ENCODE assay signal across 1 cellular context in genomic region chr20:36605309-36606170, GRCh38.
TF ChIP-seq lines count a peak whose summit lies in the region.

A gene with protein sequence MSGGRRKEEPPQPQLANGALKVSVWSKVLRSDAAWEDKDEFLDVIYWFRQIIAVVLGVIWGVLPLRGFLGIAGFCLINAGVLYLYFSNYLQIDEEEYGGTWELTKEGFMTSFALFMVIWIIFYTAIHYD (plus strand): TSS chr20:36605779. CDS start chr20:36605952, 173 bp downstream.

TF ChIP-seq in K562, 482 proteins besides CTCF, POLR2A, EP300 and RAD21 (continued from another document and continues in another):
- TF ChIP-seq, protein P1, sequence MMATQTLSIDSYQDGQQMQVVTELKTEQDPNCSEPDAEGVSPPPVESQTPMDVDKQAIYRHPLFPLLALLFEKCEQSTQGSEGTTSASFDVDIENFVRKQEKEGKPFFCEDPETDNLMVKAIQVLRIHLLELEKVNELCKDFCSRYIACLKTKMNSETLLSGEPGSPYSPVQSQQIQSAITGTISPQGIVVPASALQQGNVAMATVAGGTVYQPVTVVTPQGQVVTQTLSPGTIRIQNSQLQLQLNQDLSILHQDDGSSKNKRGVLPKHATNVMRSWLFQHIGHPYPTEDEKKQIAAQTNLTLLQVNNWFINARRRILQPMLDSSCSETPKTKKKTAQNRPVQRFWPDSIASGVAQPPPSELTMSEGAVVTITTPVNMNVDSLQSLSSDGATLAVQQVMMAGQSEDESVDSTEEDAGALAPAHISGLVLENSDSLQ (IDR thresholded peaks at IDR 0.05): peak; percentile 81
- TF ChIP-seq ZNF583 (CRISPR knock-in tag; IDR thresholded peaks at IDR 0.05) (no peak), PTTG1 (tag; IDR thresholded peaks at IDR 0.05; ENCODE audit: low read depth) (no peak), NFIC (IDR thresholded peaks at IDR 0.05) (peak; percentile 72), NR4A1 (CRISPR knock-in tag; IDR thresholded peaks at IDR 0.05) (no peak), NR4A1 (tag; IDR thresholded peaks at IDR 0.05) (no peak), TBP (optimal IDR thresholded peaks at IDR 0.05; ENCODE audit: low read depth, low read length) (peak; percentile 95), FOXP4 (CRISPR knock-in tag; IDR thresholded peaks at IDR 0.05; ENCODE audit: borderline replicate concordance) (no peak), ZNF436 (CRISPR knock-in tag; IDR thresholded peaks at IDR 0.05) (no peak), ZNF707 (CRISPR knock-in tag; conservative IDR thresholded peaks at IDR 0.05) (no peak), RBM25 (IDR thresholded peaks at IDR 0.05; ENCODE audit: low read depth, low read length, severe bottlenecking) (peak; percentile 48), GTF2B (IDR thresholded peaks at IDR 0.05; ENCODE audit: extremely low read depth, insufficient read length) (peak; percentile 30), IFI16 (CRISPR knock-in tag; IDR thresholded peaks at IDR 0.05) (no peak), KLF13 (tag; IDR thresholded peaks at IDR 0.05; ENCODE audit: borderline replicate concordance, low read depth) (no peak), JUN (IDR thresholded peaks at IDR 0.05; ENCODE audit: borderline replicate concordance, low read depth, low read length) (peak; percentile 85), JUN (CRISPR knock-in tag; IDR thresholded peaks at IDR 0.05; ENCODE audit: borderline replicate concordance) (0 out of 2 replicates have a peak, but pooled peaks have one; percentile 76), RFX1 (IDR thresholded peaks at IDR 0.05) (no peak), FOXK1 (CRISPR knock-in tag; IDR thresholded peaks at IDR 0.05; ENCODE audit: borderline replicate concordance) (no peak), FOXA3 (CRISPR knock-in tag; conservative IDR thresholded peaks at IDR 0.05 in 1 of 2, IDR thresholded peaks at IDR 0.05 in 1 of 2) (0 out of 4 replicates have a peak, but pooled peaks of 1 of the 2 experiments have one; percentile 52), THRB (CRISPR knock-in tag; conservative IDR thresholded peaks at IDR 0.05) (no peak), ZNF586 (CRISPR knock-in tag; conservative IDR thresholded peaks at IDR 0.05) (no peak), POLR3A (IDR thresholded peaks at IDR 0.05; ENCODE audit: borderline replicate concordance, extremely low read depth, insufficient read depth, insufficient read length) (no peak), MTA2 (IDR thresholded peaks at IDR 0.05; ENCODE audit: low read depth) (no peak), ZNF134 (CRISPR knock-in tag; conservative IDR thresholded peaks at IDR 0.05) (no peak), ZKSCAN3 (CRISPR knock-in tag; IDR thresholded peaks at IDR 0.05) (no peak), EP400 (IDR thresholded peaks at IDR 0.05) (peak; percentile 87), FOS (IDR thresholded peaks at IDR 0.05; ENCODE audit: extremely low read depth, insufficient read length) (peak; percentile 29), MTF1 (CRISPR knock-in tag; IDR thresholded peaks at IDR 0.05; ENCODE audit: borderline replicate concordance) (no peak), EGR1 (conservative IDR thresholded peaks at IDR 0.05) (no peak; the same call in 1 of the 2 replicates), XRCC3 (IDR thresholded peaks at IDR 0.05) (no peak), ZNF512 (tag; IDR thresholded peaks at IDR 0.05) (no peak), SMAD1 (IDR thresholded peaks at IDR 0.05; ENCODE audit: low read depth, low read length, partially characterized antibody) (no peak), PHTF2 (CRISPR knock-in tag; IDR thresholded peaks at IDR 0.05) (no peak), SREBF2 (CRISPR knock-in tag; IDR thresholded peaks at IDR 0.05) (no peak), ZBTB5 (IDR thresholded peaks at IDR 0.05) (no peak), IRF1 (CRISPR knock-in tag; IDR thresholded peaks at IDR 0.05; ENCODE audit: borderline replicate concordance) (no peak), ETV1 (tag; conservative IDR thresholded peaks at IDR 0.05; ENCODE audit: low read depth) (peak; percentile 76), ZKSCAN8 (CRISPR knock-in tag; IDR thresholded peaks at IDR 0.05) (peak; percentile 59; the same call in 1 of the 2 replicates)
- TF ChIP-seq, protein P2, sequence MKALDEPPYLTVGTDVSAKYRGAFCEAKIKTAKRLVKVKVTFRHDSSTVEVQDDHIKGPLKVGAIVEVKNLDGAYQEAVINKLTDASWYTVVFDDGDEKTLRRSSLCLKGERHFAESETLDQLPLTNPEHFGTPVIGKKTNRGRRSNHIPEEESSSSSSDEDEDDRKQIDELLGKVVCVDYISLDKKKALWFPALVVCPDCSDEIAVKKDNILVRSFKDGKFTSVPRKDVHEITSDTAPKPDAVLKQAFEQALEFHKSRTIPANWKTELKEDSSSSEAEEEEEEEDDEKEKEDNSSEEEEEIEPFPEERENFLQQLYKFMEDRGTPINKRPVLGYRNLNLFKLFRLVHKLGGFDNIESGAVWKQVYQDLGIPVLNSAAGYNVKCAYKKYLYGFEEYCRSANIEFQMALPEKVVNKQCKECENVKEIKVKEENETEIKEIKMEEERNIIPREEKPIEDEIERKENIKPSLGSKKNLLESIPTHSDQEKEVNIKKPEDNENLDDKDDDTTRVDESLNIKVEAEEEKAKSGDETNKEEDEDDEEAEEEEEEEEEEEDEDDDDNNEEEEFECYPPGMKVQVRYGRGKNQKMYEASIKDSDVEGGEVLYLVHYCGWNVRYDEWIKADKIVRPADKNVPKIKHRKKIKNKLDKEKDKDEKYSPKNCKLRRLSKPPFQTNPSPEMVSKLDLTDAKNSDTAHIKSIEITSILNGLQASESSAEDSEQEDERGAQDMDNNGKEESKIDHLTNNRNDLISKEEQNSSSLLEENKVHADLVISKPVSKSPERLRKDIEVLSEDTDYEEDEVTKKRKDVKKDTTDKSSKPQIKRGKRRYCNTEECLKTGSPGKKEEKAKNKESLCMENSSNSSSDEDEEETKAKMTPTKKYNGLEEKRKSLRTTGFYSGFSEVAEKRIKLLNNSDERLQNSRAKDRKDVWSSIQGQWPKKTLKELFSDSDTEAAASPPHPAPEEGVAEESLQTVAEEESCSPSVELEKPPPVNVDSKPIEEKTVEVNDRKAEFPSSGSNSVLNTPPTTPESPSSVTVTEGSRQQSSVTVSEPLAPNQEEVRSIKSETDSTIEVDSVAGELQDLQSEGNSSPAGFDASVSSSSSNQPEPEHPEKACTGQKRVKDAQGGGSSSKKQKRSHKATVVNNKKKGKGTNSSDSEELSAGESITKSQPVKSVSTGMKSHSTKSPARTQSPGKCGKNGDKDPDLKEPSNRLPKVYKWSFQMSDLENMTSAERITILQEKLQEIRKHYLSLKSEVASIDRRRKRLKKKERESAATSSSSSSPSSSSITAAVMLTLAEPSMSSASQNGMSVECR (CRISPR knock-in tag; IDR thresholded peaks at IDR 0.05): peak; percentile 82
- TF ChIP-seq, protein P3, sequence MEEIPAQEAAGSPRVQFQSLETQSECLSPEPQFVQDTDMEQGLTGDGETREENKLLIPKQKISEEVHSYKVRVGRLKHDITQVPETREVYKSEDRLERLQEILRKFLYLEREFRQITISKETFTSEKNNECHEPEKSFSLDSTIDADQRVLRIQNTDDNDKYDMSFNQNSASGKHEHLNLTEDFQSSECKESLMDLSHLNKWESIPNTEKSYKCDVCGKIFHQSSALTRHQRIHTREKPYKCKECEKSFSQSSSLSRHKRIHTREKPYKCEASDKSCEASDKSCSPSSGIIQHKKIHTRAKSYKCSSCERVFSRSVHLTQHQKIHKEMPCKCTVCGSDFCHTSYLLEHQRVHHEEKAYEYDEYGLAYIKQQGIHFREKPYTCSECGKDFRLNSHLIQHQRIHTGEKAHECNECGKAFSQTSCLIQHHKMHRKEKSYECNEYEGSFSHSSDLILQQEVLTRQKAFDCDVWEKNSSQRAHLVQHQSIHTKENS (CRISPR knock-in tag; IDR thresholded peaks at IDR 0.05): no peak
- TF ChIP-seq, protein P4, sequence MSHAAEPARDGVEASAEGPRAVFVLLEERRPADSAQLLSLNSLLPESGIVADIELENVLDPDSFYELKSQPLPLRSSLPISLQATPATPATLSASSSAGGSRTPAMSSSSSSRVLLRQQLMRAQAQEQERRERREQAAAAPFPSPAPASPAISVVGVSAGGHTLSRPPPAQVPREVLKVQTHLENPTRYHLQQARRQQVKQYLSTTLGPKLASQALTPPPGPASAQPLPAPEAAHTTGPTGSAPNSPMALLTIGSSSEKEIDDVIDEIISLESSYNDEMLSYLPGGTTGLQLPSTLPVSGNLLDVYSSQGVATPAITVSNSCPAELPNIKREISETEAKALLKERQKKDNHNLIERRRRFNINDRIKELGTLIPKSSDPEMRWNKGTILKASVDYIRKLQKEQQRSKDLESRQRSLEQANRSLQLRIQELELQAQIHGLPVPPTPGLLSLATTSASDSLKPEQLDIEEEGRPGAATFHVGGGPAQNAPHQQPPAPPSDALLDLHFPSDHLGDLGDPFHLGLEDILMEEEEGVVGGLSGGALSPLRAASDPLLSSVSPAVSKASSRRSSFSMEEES (CRISPR knock-in tag; IDR thresholded peaks at IDR 0.05): no peak
- TF ChIP-seq, protein P5, sequence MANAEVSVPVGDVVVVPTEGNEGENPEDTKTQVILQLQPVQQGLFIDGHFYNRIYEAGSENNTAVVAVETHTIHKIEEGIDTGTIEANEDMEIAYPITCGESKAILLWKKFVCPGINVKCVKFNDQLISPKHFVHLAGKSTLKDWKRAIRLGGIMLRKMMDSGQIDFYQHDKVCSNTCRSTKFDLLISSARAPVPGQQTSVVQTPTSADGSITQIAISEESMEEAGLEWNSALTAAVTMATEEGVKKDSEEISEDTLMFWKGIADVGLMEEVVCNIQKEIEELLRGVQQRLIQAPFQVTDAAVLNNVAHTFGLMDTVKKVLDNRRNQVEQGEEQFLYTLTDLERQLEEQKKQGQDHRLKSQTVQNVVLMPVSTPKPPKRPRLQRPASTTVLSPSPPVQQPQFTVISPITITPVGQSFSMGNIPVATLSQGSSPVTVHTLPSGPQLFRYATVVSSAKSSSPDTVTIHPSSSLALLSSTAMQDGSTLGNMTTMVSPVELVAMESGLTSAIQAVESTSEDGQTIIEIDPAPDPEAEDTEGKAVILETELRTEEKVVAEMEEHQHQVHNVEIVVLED (CRISPR knock-in tag; IDR thresholded peaks at IDR 0.05): peak; percentile 93
- TF ChIP-seq, protein P6, sequence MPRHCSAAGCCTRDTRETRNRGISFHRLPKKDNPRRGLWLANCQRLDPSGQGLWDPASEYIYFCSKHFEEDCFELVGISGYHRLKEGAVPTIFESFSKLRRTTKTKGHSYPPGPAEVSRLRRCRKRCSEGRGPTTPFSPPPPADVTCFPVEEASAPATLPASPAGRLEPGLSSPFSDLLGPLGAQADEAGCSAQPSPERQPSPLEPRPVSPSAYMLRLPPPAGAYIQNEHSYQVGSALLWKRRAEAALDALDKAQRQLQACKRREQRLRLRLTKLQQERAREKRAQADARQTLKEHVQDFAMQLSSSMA (CRISPR knock-in tag; IDR thresholded peaks at IDR 0.05): no peak
